1 cellular context compared by ENCODE assay signal in the genomic region with DNA sequence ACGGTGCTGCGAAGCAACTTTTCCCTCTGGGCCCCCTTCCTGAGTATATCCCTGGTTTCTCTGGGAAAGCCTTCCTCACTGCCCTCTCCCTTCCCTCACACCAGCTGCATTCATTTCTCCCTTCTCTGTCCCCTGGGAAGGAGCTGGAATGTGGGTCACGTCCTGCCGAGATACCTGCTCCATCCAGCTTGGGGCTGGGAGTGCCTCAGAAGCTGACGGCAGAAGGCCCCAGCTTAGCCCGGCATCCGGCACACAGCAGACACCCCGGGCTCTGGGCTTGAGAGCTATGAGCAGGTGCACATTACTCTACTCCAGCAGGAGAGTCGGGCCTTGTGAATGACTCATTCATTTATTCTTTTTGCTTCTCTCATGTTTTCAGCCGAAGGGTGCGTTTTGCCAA.
TF ChIP-seq lines count a peak whose summit lies in the region.

No MANE protein-coding gene starts in this region.

TF ChIP-seq in H1, 55 proteins besides CTCF, POLR2A, EP300 and RAD21:
- TF ChIP-seq TEAD4 (IDR thresholded peaks at IDR 0.05; ENCODE audit: low read depth, low read length), result peak; percentile 73
- TF ChIP-seq FOSL1 (IDR thresholded peaks at IDR 0.05; ENCODE audit: insufficient read depth, low read depth, low read length), result no peak
